In genomic region chr2:181961167-181961566, GRCh38 we compare ENCODE assay signal across 7 cellular contexts. TPM values are rescaled to one million over a fixed set of nuclear protein-coding genes. Genes with fewer than 3 reads are reported as not detected.
"Had no signal": no experiment of that assay in that cellular context is flagged by ENCODE, and none has a peak within 500 bp of the region (broad histone marks: within the 10 kb centered on the region; RNA-seq: fewer than 3 reads in every experiment).

No MANE protein-coding gene starts in this region.

RNA-seq across cellular contexts. Expression of gene PPP1R1C, which starts 24.5 kb away (rescaled TPM):
- total RNA-seq: activated CD4-positive, alpha-beta T cell treated with anti-CD3 and anti-CD28 coated beads, Interleukin-2, amount 10 ng/mL, durations not matched to agents 24 days and 14 days; activated CD8-positive, alpha-beta T cell treated with anti-CD3 and anti-CD28 coated beads, Interleukin-2, amount 10 ng/mL, durations not matched to agents 7 days and 5 days; activated naive CD8-positive, alpha-beta T cell treated with anti-CD3 and anti-CD28 coated beads, Interleukin-2, amount 10 ng/mL, durations not matched to agents 7 days and 5 days; activated T-helper 2 cell treated with anti-CD3 and anti-CD28 coated beads, Interferon-gamma antibody, Interleukin-2, Interleukin-4, amounts not matched to agents 10 μg/mL and 5 μg/mL and 100 μg/mL, durations not matched to agents 14 hours and 24 hours and 36 hours; ascending aorta; colonic mucosa; MCF 10A had no signal
